In the genomic region with DNA sequence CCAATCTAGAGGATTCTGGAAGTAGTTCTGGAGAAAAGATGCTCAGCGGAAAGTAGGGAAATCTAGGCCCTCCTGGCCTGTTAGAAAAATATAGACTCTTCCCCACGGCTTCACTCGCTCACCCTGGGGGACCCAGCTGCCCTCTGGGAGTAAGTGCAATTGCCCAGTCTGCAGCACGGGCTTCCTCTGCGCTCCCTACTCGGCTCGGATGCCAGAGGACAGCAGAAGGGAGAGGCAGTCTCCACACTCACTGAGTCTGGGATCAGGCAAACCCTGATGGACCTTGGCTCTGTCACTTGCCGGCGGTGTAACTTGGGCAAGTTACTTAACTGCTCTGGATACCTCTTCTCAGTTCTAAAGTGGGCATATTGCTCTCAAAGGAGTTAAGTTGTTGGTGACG, we compare ENCODE assay signal across 13 cellular contexts. TPM values are rescaled to one million over a fixed set of nuclear protein-coding genes. Genes with fewer than 3 reads are reported as not detected.
A peak's percentile ranks its signal among the peaks of the same experiment; 100 is the strongest.
DNase-seq lines count a peak whose midpoint lies in the region; ATAC-seq and TF ChIP-seq lines count a peak whose summit lies in the region.
"Had no signal": no experiment of that assay in that cellular context is flagged by ENCODE, and none has a peak within 500 bp of the region (broad histone marks: within the 10 kb centered on the region; RNA-seq: fewer than 3 reads in every experiment).

No MANE protein-coding gene starts in this region.

- no peak for TF ChIP-seq RAD21 in IMR-90 (IDR thresholded peaks at IDR 0.05; ENCODE audit: low read length)

- no peak overlapping the region for H2BK120ac ChIP-seq in IMR-90 (ENCODE audit: low read depth, low read length)

- H3K79me2 ChIP-seq in GM23248 (ENCODE audit: insufficient read depth) = no peaks in the 10 kb centered on the region

- H3K4me2 ChIP-seq in IMR-90 (ENCODE audit: low read depth, low read length) (peak overlapping the region; percentile 65), GM23248 (ENCODE audit: unreplicated experiment) (no peak overlapping the region)

- POLR2A ChIA-PET in CD4-positive, alpha-beta T cell (lab: Charles Lee) = no interaction called here
- POLR2A ChIA-PET in IMR-90 (lab: Charles Lee; ENCODE audit: unreplicated experiment) = no interaction called here

- no peak overlapping the region for H3K27ac Mint-ChIP-seq in CD4-positive, alpha-beta T cell
- no peak overlapping the region for H3K27ac Mint-ChIP-seq in neural crest cell (ENCODE audit: unreplicated experiment)
- H3K27ac Mint-ChIP-seq: CD4-positive, CD25-positive, alpha-beta regulatory T cell had no signal

- no peaks in the 10 kb centered on the region for H3K36me3 Mint-ChIP-seq in CD4-positive, alpha-beta T cell (ENCODE audit: low read depth)
- no peaks in the 10 kb centered on the region for H3K36me3 Mint-ChIP-seq in neural crest cell (ENCODE audit: low read depth)
- H3K36me3 Mint-ChIP-seq: CD4-positive, CD25-positive, alpha-beta regulatory T cell had no signal

- H3K36me3 ChIP-seq in IMR-90 (ENCODE audit: control insufficient read depth, insufficient read depth, low read length) = peaks cover 19% of the 10 kb centered on the region; the same call in 1 of the 2 replicates
- H3K36me3 ChIP-seq in left ventricle myocardium inferior = peaks cover 8% of the 10 kb centered on the region
- no peaks in the 10 kb centered on the region for H3K36me3 ChIP-seq in GM23248 (ENCODE audit: low read depth)
- H3K36me3 ChIP-seq: pancreas had no signal

- H3K18ac ChIP-seq in IMR-90 (ENCODE audit: low read depth, low read length) = peak overlapping the region; percentile 61; the same call in 1 of the 2 replicates

- TF ChIP-seq CTCF in CD4-positive, alpha-beta T cell (IDR thresholded peaks at IDR 0.05) = no peak
- TF ChIP-seq CTCF in IMR-90 (conservative IDR thresholded peaks at IDR 0.05; ENCODE audit: low read depth, low read length) = no peak
- no peak for TF ChIP-seq CTCF in left ventricle myocardium inferior (IDR thresholded peaks at IDR 0.05; ENCODE audit: borderline replicate concordance)
- TF ChIP-seq CTCF in neural crest cell (conservative IDR thresholded peaks at IDR 0.05) = no peak

- DNase-seq in CD4-positive, alpha-beta T cell = no peak
- DNase-seq in IMR-90 (no peak), left ventricle myocardium inferior (no peak), neural crest cell (ENCODE audit: low read depth, low spot score) (peak; percentile 2), superior temporal gyrus (ENCODE audit: extremely low spot score) (no peak), NCI-H446 treated with DMSO at 0.1 percent for 48 hours (lab: John Stamatoyannopoulos, UW) (no peak), GM23248 (no peak)
- DNase-seq: activated CD4-positive, CD25-positive, alpha-beta regulatory T cell; activated naive CD4-positive, alpha-beta T cell; effector memory CD4-positive, alpha-beta T cell; pancreas had no signal

- peak overlapping the region; percentile 28; the same call in 1 of the 2 replicates for H4K5ac ChIP-seq in IMR-90 (ENCODE audit: low read depth, low read length)

- no peaks in the 10 kb centered on the region for H3K9me3 Mint-ChIP-seq in CD4-positive, alpha-beta T cell
- no peaks in the 10 kb centered on the region for H3K9me3 Mint-ChIP-seq in neural crest cell

- H2BK15ac ChIP-seq in IMR-90 (ENCODE audit: low read depth, low read length) = no peak overlapping the region

- no peak overlapping the region for H2BK20ac ChIP-seq in IMR-90 (ENCODE audit: low read depth, low read length)

- WGBS in IMR-90 (ENCODE audit: extremely low coverage in 2 of 2, insufficient read length in 1 of 2), 2 experiments = 33% methylated on average over 7 of the region's 10 CpGs; no CpG with 5 or more reads in 1 of the 2 experiments
- 61 to 67% methylated on average over 10 of the region's 10 CpGs for WGBS in GM23248 (ENCODE audit: low coverage in 1 of 2, low lambda C conversion rate in 2 of 2, missing lambda C conversion rate in 2 of 2), 2 experiments

- ATAC-seq in CD4-positive, alpha-beta T cell (ENCODE audit: poor library complexity) = no peak
- no peak for ATAC-seq in IMR-90 (ENCODE audit: low read depth)
- ATAC-seq in GM19467 (IDR thresholded peaks at IDR 0.05; ENCODE audit: unreplicated experiment) = no peak

- H3K4me1 ChIP-seq in IMR-90 (ENCODE audit: control insufficient read depth, insufficient read depth, low read length) = no peaks in the 10 kb centered on the region
- H3K4me1 ChIP-seq in left ventricle myocardium inferior = peaks cover 31% of the 10 kb centered on the region
- no peaks in the 10 kb centered on the region for H3K4me1 ChIP-seq in GM23248 (ENCODE audit: insufficient read depth)
- H3K4me1 ChIP-seq: pancreas had no signal

- peak overlapping the region; percentile 41; the same call in 1 of the 2 replicates for H3K14ac ChIP-seq in IMR-90 (replicated peaks; ENCODE audit: low read depth, low read length)

- no peak overlapping the region; the same call in 1 of the 2 replicates for H4K91ac ChIP-seq in IMR-90 (ENCODE audit: insufficient read depth, low read depth, low read length)

- no peak overlapping the region for H3K27ac ChIP-seq in CD4-positive, alpha-beta T cell (ENCODE audit: low read depth, low read length)
- H3K27ac ChIP-seq in IMR-90 (ENCODE audit: insufficient read depth, low read length) (peak overlapping the region; percentile 28; the same call in 1 of the 2 replicates), left ventricle myocardium inferior (replicated peaks) (peak overlapping the region; percentile 75), GM23248 (no peak overlapping the region)
- H3K27ac ChIP-seq: pancreas had no signal

- H3K23ac ChIP-seq in IMR-90 (ENCODE audit: low read depth, low read length) = peak overlapping the region; percentile 63; the same call in 1 of the 2 replicates

- BruUV-seq in IMR-90 (replicated peaks; lab: Mats Ljungman, UMichigan) = no TSS peak

- CTCF ChIA-PET in CD4-positive, alpha-beta T cell (lab: Charles Lee) = no interaction called here
- CTCF ChIA-PET in IMR-90 (lab: Yijun Ruan, JAX) = interaction anchor here (0.9 to 1.2 kb wide), 3 partner anchors 11 to 121 kb away, joined by 3 to 4 read pairs (median 3); no protein-coding TSS in a partner anchor

- peaks cover 0 to 3% of the 10 kb centered on the region in 2 experiments; a peak in 1 of 4 replicates for H3K79me1 ChIP-seq in IMR-90 (ENCODE audit: low read depth in 1 of 2, low read length in 2 of 2)

- dilution Hi-C loops in IMR-90 (cut with HindIII; ENCODE audit: low sequenced_read_pairs, unreplicated experiment) = no loop called here

- peak overlapping the region; percentile 30 for H3K4me3 Mint-ChIP-seq in CD4-positive, alpha-beta T cell
- peak overlapping the region; percentile 95 for H3K4me3 Mint-ChIP-seq in neural crest cell

- no peak overlapping the region; the same call in 1 of the 2 replicates for H3K56ac ChIP-seq in IMR-90 (ENCODE audit: extremely low read depth, insufficient read depth, low read length)

- H3F3A ChIP-seq in GM23248 (ENCODE audit: insufficient read depth) = no peaks in the 10 kb centered on the region

- no peaks in the 10 kb centered on the region for H3K9me2 ChIP-seq in GM23248 (ENCODE audit: insufficient read depth)

- intact Hi-C loops in CD4-positive, alpha-beta T cell (cut with DNase I, micrococcal nuclease) = no loop called here
- intact Hi-C loops in IMR-90 (cut with micrococcal nuclease) (loop anchor here (2.0 kb wide), 2 partner anchors 117 to 119 kb away; no protein-coding TSS in a partner anchor), left ventricle myocardium inferior (cut with micrococcal nuclease) (no loop called here)

- H3K27me3 Mint-ChIP-seq in CD4-positive, alpha-beta T cell = peaks cover 69% of the 10 kb centered on the region
- H3K27me3 Mint-ChIP-seq in neural crest cell (ENCODE audit: low read depth) = peaks cover 83% of the 10 kb centered on the region

- no peaks in the 10 kb centered on the region for H4K20me1 ChIP-seq in IMR-90 (ENCODE audit: insufficient read depth, low read length)
- no peaks in the 10 kb centered on the region for H4K20me1 ChIP-seq in GM23248 (ENCODE audit: insufficient read depth)

- H4K8ac ChIP-seq in IMR-90 (ENCODE audit: low read depth in 2 of 2, low read length in 2 of 2) = no peak overlapping the region; a peak in 1 of 4 replicates

- peak overlapping the region; percentile 22 for H2AK9ac ChIP-seq in IMR-90 (replicated peaks; ENCODE audit: low read depth, low read length, poor library complexity)

- H2AK5ac ChIP-seq in IMR-90 (ENCODE audit: low read depth, low read length) = no peak overlapping the region; the same call in 1 of the 2 replicates

- TF ChIP-seq POLR2A in IMR-90 (IDR thresholded peaks at IDR 0.05; ENCODE audit: low read depth, low read length) = no peak

- H3K4me1 Mint-ChIP-seq in CD4-positive, alpha-beta T cell (ENCODE audit: low read depth) = peaks cover 28% of the 10 kb centered on the region
- peaks cover 40% of the 10 kb centered on the region for H3K4me1 Mint-ChIP-seq in neural crest cell

- no peaks in the 10 kb centered on the region for H3K9me3 ChIP-seq in CD4-positive, alpha-beta T cell (ENCODE audit: control insufficient read depth, low read length)
- H3K9me3 ChIP-seq in IMR-90 (ENCODE audit: control insufficient read depth, insufficient read depth, low read length) (no peaks in the 10 kb centered on the region), left ventricle myocardium inferior (replicated peaks) (no peaks in the 10 kb centered on the region), GM23248 (ENCODE audit: low read depth) (no peaks in the 10 kb centered on the region)
- H3K9me3 ChIP-seq: pancreas had no signal

- peak overlapping the region; percentile 16; the same call in 1 of the 2 replicates for H3K4ac ChIP-seq in IMR-90 (ENCODE audit: low read depth, low read length)

- H3K9me1 ChIP-seq in IMR-90 (ENCODE audit: insufficient read depth, low read length) = no peaks in the 10 kb centered on the region

- no peak overlapping the region for H2BK5ac ChIP-seq in IMR-90 (ENCODE audit: low read depth, low read length, poor library complexity, severe bottlenecking)

- H3K9ac ChIP-seq in IMR-90 (ENCODE audit: low read depth, low read length) = peak overlapping the region; percentile 80
- H3K9ac ChIP-seq in GM23248 = no peak overlapping the region

- peaks cover 41% of the 10 kb centered on the region for H3K27me3 ChIP-seq in CD4-positive, alpha-beta T cell (ENCODE audit: control insufficient read depth, insufficient read depth, low read length)
- H3K27me3 ChIP-seq in IMR-90 (ENCODE audit: control insufficient read depth, insufficient read depth, low read length) = peaks cover 2% of the 10 kb centered on the region; the same call in 1 of the 2 replicates
- H3K27me3 ChIP-seq in left ventricle myocardium inferior (ENCODE audit: low read depth) = peaks cover 46% of the 10 kb centered on the region
- peaks cover 77% of the 10 kb centered on the region for H3K27me3 ChIP-seq in GM23248 (replicated peaks; ENCODE audit: insufficient read depth)

- H2AFZ ChIP-seq in IMR-90 (replicated peaks; ENCODE audit: low read length, poor library complexity) (peak overlapping the region; percentile 18), GM23248 (no peak overlapping the region)

- in situ Hi-C loops in IMR-90 (cut with MboI; ENCODE audit: low sequenced_read_pairs) (no loop called here), GM23248 (cut with MboI) (no loop called here)

- peak overlapping the region; percentile 78 for H3K4me3 ChIP-seq in IMR-90 (ENCODE audit: insufficient read depth, low read depth, low read length)
- peak overlapping the region; percentile 80 for H3K4me3 ChIP-seq in left ventricle myocardium inferior
- no peak overlapping the region for H3K4me3 ChIP-seq in GM23248

RNA-seq across cellular contexts. Expression of a gene that starts 2.1 kb away (rescaled TPM):
- total RNA-seq in CD4-positive, alpha-beta T cell = not detected
- total RNA-seq in IMR-90 (2012; rRNA removed) (under 0.01 and 0.18 TPM in 2 replicates), left ventricle myocardium inferior (8.1 TPM), neural crest cell (24.2 and 25.4 TPM in 2 replicates)
- polyA plus RNA-seq in IMR-90 (2012; rRNA removed) (0.77 and 0.85 TPM in 2 replicates), GM23248 (2016; fragmentation: Nextera tagmentation; extraction: Ambion mirVana) (0.26 TPM in 1 of 2 replicates, not detected in the other)
- polyA plus RNA-seq in IMR-90 (2012; cell fraction: cytosol; rRNA removed) = 0.10 and 1.1 TPM in 2 replicates
- polyA plus RNA-seq in IMR-90 (2012; cell fraction: nucleus; rRNA removed; ENCODE audit: low replicate concordance) = 0.44 and 0.59 TPM in 2 replicates
- total RNA-seq in GM23248 (2014; rRNA removed; shearing (Covaris generic)) = 0.65 TPM in 1 of 2 replicates, not detected in the other
- total RNA-seq: CD4-positive, CD25-positive, alpha-beta regulatory T cell had no signal
- polyA plus RNA-seq: CD4-positive, CD25-positive, alpha-beta regulatory T cell had no signal

Comparison
In these comparisons a context has a peak if more than half of its experiments do, and no peak if none do; other contexts are left out.
1. H3K27ac ChIP-seq: peak in IMR-90 (single experiment) and left ventricle myocardium inferior (single experiment); none in CD4-positive, alpha-beta T cell (single experiment) and GM23248 (single experiment).